Comparison of ENCODE assay signal across 8 cellular contexts in the genomic region with DNA sequence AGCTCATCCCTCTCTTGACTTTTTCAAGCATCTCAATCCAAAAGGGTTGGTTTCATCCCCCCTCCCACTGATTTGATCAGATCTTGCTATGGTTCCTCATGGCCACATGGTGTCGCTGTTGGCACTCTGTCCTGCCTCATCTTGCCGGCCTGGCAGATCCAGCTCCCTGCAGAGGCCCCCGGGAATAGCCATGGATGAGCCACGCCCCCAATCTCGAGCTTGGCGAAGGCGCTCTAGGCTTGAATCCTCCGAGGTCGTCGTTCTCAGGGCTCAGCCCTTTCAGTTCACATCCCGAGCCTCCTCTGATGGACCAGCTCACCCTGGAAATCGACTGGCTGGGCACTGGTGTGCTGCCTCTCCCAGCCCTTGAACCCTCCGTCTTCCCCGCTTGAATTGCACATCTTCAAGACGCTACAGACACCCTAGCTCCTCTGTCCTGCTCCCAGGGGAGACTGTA.
DNase-seq lines count a peak whose midpoint lies in the region; ATAC-seq, FAIRE-seq and TF ChIP-seq lines count a peak whose summit lies in the region.

No MANE protein-coding gene starts in this region.

- peak; percentile 18 for DNase-seq in 8988T
- peak; percentile 43 for DNase-seq in GM10266 (ENCODE audit: extremely low spot score)
- DNase-seq in NAMALWA (ENCODE audit: low spot score): peak; percentile 65
- DNase-seq in SJSA1 (ENCODE audit: low read depth in 1 of 2, low spot score in 2 of 2): peak; percentile 18 to 57
- DNase-seq in H1 (ENCODE audit: low read depth in 1 of 2, low spot score in 2 of 2): peak; percentile 83 to 87
- DNase-seq in lower leg skin (ENCODE audit: low spot score in 2 of 2): peak; percentile 53 to 90
- DNase-seq in stimulated activated naive CD8-positive, alpha-beta T cell treated with anti-CD3 and anti-CD28 coated beads, Interleukin-15, Interleukin-2, amounts not matched to agents 100 U/mL and 50 U/mL, for 24 hours: peak; percentile 36

- no peak overlapping the region for H2BK20ac ChIP-seq in H1 (ENCODE audit: low read length)

- H4K5ac ChIP-seq in H1 (ENCODE audit: insufficient read length, low read depth, low read length): no peak overlapping the region

- H3K4me3 ChIP-seq in SJSA1 (no peak overlapping the region), H1 (ENCODE audit: extremely low read depth in 1 of 4, insufficient read depth in 2 of 4, low read depth in 3 of 4, low read length in 4 of 4) (peak overlapping the region in 3 of 4 experiments; percentile 23 to 53 (median 27); a peak in 5 of 8 replicates), lower leg skin (ENCODE audit: low read depth, poor library complexity, severe bottlenecking) (no peak overlapping the region)

- no peak overlapping the region for H4K91ac ChIP-seq in H1 (replicated peaks; ENCODE audit: insufficient read length, low read length)

- peak overlapping the region; percentile 100 for H2AFZ ChIP-seq in H1 (ENCODE audit: low read length)

- no peaks in the 10 kb centered on the region for H4K20me1 ChIP-seq in H1 (replicated peaks in 1 of 2; ENCODE audit: control insufficient read depth in 1 of 2, insufficient read depth in 2 of 2, low read length in 2 of 2)

- no peak overlapping the region for H3K56ac ChIP-seq in H1 (replicated peaks; ENCODE audit: insufficient read length, low read depth, low read length)

- H2BK5ac ChIP-seq in H1 (ENCODE audit: low read depth, low read length): no peak overlapping the region; the same call in 1 of the 2 replicates

- H3K79me2 ChIP-seq in H1 (ENCODE audit: control insufficient read depth in 1 of 2, insufficient read depth in 2 of 2, low read length in 2 of 2): no peaks in the 10 kb centered on the region

- H3K18ac ChIP-seq in H1 (ENCODE audit: extremely low read depth, low read length): no peak overlapping the region

- peak; percentile 97 for FAIRE-seq in H1 (lab: Jason Lieb, UNC)

- no peak overlapping the region for H3K14ac ChIP-seq in H1 (ENCODE audit: insufficient read length)

- TF ChIP-seq RAD21 in H1 (IDR thresholded peaks at IDR 0.05 in 1 of 2, conservative IDR thresholded peaks at IDR 0.05 in 1 of 2; ENCODE audit: low read depth in 2 of 2, low read length in 2 of 2): peak; percentile 96 to 99

- H3K27ac ChIP-seq in SJSA1 (no peak overlapping the region), H1 (ENCODE audit: low read depth, low read length) (no peak overlapping the region)

- no peak overlapping the region for H3K23ac ChIP-seq in H1 (ENCODE audit: insufficient read length)

- intact Hi-C loops in lower leg skin (cut with DNase I; ENCODE audit: low total_unique reads): no loop called here

- H3K9me3 ChIP-seq in SJSA1 (replicated peaks): no peaks in the 10 kb centered on the region
- no peaks in the 10 kb centered on the region for H3K9me3 ChIP-seq in H1 (ENCODE audit: insufficient read depth in 2 of 2, low read depth in 1 of 2, low read length in 1 of 2)

- H3K4ac ChIP-seq in H1 (replicated peaks; ENCODE audit: insufficient read length, low read depth, low read length): no peak overlapping the region

- H2AK5ac ChIP-seq in H1 (ENCODE audit: low read depth, low read length): no peak overlapping the region

- H4K8ac ChIP-seq in H1 (ENCODE audit: extremely low read depth, insufficient read depth, low read length): no peak overlapping the region

- H2BK12ac ChIP-seq in H1 (ENCODE audit: low read depth, low read length): no peak overlapping the region

- CTCF ChIA-PET in H1 (lab: Charles Lee; ENCODE audit: partially characterized antibody): interaction anchor here (0.5 to 2.2 kb wide), 54 partner anchors 9 to 1586 kb away, joined by 3 to 18 read pairs (median 3); no protein-coding TSS in a partner anchor

- peak overlapping the region; percentile 26 to 82; a peak in 3 of 4 replicates for H3K4me2 ChIP-seq in H1 (ENCODE audit: insufficient read depth in 1 of 2, low read depth in 2 of 2, low read length in 2 of 2)

- 14% methylated on average over 15 of the region's 15 CpGs; no CpG with 5 or more reads in 1 of the 2 experiments for WGBS in H1 (ENCODE audit: extremely low coverage in 1 of 2, insufficient coverage in 1 of 2, insufficient read length in 1 of 2, insufficient replicate concordance in 2 of 2, low coverage in 1 of 2, low lambda C conversion rate in 2 of 2, missing lambda C conversion rate in 1 of 2), 2 experiments
- WGBS in lower leg skin, 2 donors: 2 to 8% methylated on average over 15 of the region's 15 CpGs

- no peak for TF ChIP-seq EP300 in H1 (IDR thresholded peaks at IDR 0.05; ENCODE audit: borderline replicate concordance in 1 of 2, low read depth in 2 of 2, low read length in 2 of 2)

- H3K23me2 ChIP-seq in H1 (ENCODE audit: low read depth, low read length): peaks cover 2% of the 10 kb centered on the region; the same call in 1 of the 2 replicates

- no peaks in the 10 kb centered on the region for H3K27me3 ChIP-seq in SJSA1 (replicated peaks)
- H3K27me3 ChIP-seq in H1 (replicated peaks in 1 of 4; ENCODE audit: control insufficient read depth in 3 of 4, extremely low read depth in 1 of 4, insufficient read depth in 3 of 4, low read length in 3 of 4): peaks cover 0 to 2% (median 0%) of the 10 kb centered on the region in 4 experiments; a peak in 2 of 7 replicates

- no peak for TF ChIP-seq POLR2A in H1 (IDR thresholded peaks at IDR 0.05; ENCODE audit: control extremely low read depth in 1 of 2, low read depth in 2 of 2, low read length in 2 of 2)
- no peak for TF ChIP-seq POLR2A in lower leg skin (IDR thresholded peaks at IDR 0.05)

- TF ChIP-seq CTCF in GM10266 (IDR thresholded peaks at IDR 0.05; ENCODE audit: control insufficient read depth, insufficient read depth, low read depth, missing control alignments): peak; percentile 71
- peak; percentile 83 to 90 (median 86) for TF ChIP-seq CTCF in H1 (IDR thresholded peaks at IDR 0.05; ENCODE audit: control extremely low read depth in 1 of 3, insufficient read depth in 1 of 3, low read depth in 1 of 3, low read length in 3 of 3)
- no peak for TF ChIP-seq CTCF in lower leg skin (IDR thresholded peaks at IDR 0.05)

- H3K36me3 ChIP-seq in SJSA1 (no peaks in the 10 kb centered on the region), H1 (ENCODE audit: control insufficient read depth in 2 of 4, insufficient read depth in 4 of 4, low read length in 3 of 4) (no peaks in the 10 kb centered on the region)

- no peak overlapping the region; a peak in 2 of 7 replicates for H3K9ac ChIP-seq in H1 (replicated peaks in 1 of 4; ENCODE audit: extremely low read depth in 1 of 4, low read depth in 3 of 4, low read length in 3 of 4)

- no peaks in the 10 kb centered on the region for H3K79me1 ChIP-seq in H1 (ENCODE audit: low read depth, low read length)

- ATAC-seq in stimulated activated naive CD8-positive, alpha-beta T cell treated with anti-CD3 and anti-CD28 coated beads, Interleukin-15, Interleukin-2, amounts not matched to agents 100 U/mL and 50 U/mL, for 24 hours: no peak
- no peak for ATAC-seq in HG02973 (IDR thresholded peaks at IDR 0.05; ENCODE audit: unreplicated experiment)

- POLR2A ChIA-PET in H1 (lab: Charles Lee; ENCODE audit: partially characterized antibody): no interaction called here

- H3K4me1 ChIP-seq in SJSA1 (replicated peaks) (no peaks in the 10 kb centered on the region), H1 (replicated peaks in 1 of 4; ENCODE audit: control insufficient read depth in 3 of 4, insufficient read depth in 4 of 4, low read length in 3 of 4) (no peaks in the 10 kb centered on the region; a peak in 2 of 7 replicates)

- no peak overlapping the region for H2BK120ac ChIP-seq in H1 (replicated peaks; ENCODE audit: low read depth, low read length)

- peak overlapping the region; percentile 92; the same call in 1 of the 2 replicates for H2BK15ac ChIP-seq in H1 (ENCODE audit: low read length)

TF ChIP-seq in H1, 55 proteins besides CTCF, POLR2A, EP300 and RAD21:
- TF ChIP-seq, protein P1, sequence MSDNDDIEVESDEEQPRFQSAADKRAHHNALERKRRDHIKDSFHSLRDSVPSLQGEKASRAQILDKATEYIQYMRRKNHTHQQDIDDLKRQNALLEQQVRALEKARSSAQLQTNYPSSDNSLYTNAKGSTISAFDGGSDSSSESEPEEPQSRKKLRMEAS (IDR thresholded peaks at IDR 0.05): peak; percentile 40; the same call in 1 of the 2 replicates
- TF ChIP-seq TBP (IDR thresholded peaks at IDR 0.05; ENCODE audit: low read depth, low read length) (0 out of 2 replicates have a peak, but pooled peaks have one; percentile 48), KDM4A (IDR thresholded peaks at IDR 0.05; ENCODE audit: low read depth, low read length, severe bottlenecking) (peak; percentile 58), EZH2 (IDR thresholded peaks at IDR 0.05; ENCODE audit: low read depth, low read length, severe bottlenecking) (no peak), SUZ12 (IDR thresholded peaks at IDR 0.05; ENCODE audit: low read length) (no peak), SP1 (IDR thresholded peaks at IDR 0.05; ENCODE audit: low read depth, low read length) (0 out of 2 replicates have a peak, but pooled peaks have one; percentile 32), YY1 (IDR thresholded peaks at IDR 0.05; ENCODE audit: low read depth, low read length) (peak; percentile 56; the same call in 1 of the 2 replicates), SRF (IDR thresholded peaks at IDR 0.05; ENCODE audit: low read depth, low read length) (no peak), ASH2L (IDR thresholded peaks at IDR 0.05; ENCODE audit: low read length) (peak; percentile 33)
- TF ChIP-seq, protein P2, sequence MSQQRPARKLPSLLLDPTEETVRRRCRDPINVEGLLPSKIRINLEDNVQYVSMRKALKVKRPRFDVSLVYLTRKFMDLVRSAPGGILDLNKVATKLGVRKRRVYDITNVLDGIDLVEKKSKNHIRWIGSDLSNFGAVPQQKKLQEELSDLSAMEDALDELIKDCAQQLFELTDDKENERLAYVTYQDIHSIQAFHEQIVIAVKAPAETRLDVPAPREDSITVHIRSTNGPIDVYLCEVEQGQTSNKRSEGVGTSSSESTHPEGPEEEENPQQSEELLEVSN (IDR thresholded peaks at IDR 0.05): peak; percentile 33; the same call in 1 of the 2 replicates

Comparison
In these comparisons a context has a peak if more than half of its experiments do, and no peak if none do; other contexts are left out.
1. DNase-seq: peak in every context shown above with its lines; median percentile 85 in H1; 72 in lower leg skin; 65 in NAMALWA; 43 in GM10266; 38 in SJSA1; 36 in stimulated activated naive CD8-positive, alpha-beta T cell treated with anti-CD3 and anti-CD28 coated beads, Interleukin-15, Interleukin-2, amounts not matched to agents 100 U/mL and 50 U/mL, for 24 hours; 18 in 8988T.
2. CTCF ChIP-seq: peak in GM10266 (single experiment) and H1 (3 of 3); none in lower leg skin (0 of 3).
3. H3K4me3 ChIP-seq: peak in H1 (3 of 4); none in SJSA1 (single experiment) and lower leg skin (single experiment).